In genomic region chr6:11575408-11576033, GRCh38 we compare ENCODE assay signal across 8 cellular contexts. TPM values are rescaled to one million over a fixed set of nuclear protein-coding genes. Genes with fewer than 3 reads are reported as not detected.
DNase-seq lines count a peak whose midpoint lies in the region; ATAC-seq, FAIRE-seq and TF ChIP-seq lines count a peak whose summit lies in the region.

No MANE protein-coding gene starts in this region.

- peak; percentile 92 for ATAC-seq in GM21381 (IDR thresholded peaks at IDR 0.05; ENCODE audit: unreplicated experiment)

- H3K4me1 ChIP-seq in OCI-LY3 (ENCODE audit: low read length) (peaks cover 6% of the 10 kb centered on the region), neutrophil (ENCODE audit: control insufficient read depth in 1 of 2, insufficient read depth in 1 of 2, low read depth in 1 of 2, low read length in 1 of 2) (peaks cover 23 to 26% of the 10 kb centered on the region in 2 experiments)

- H3K4me1 Mint-ChIP-seq in activated T-cell treated with anti-CD3 and anti-CD28 coated beads, Interleukin-2, amount 50 U/mL, for 24 hours (ENCODE audit: low read depth) = no peaks in the 10 kb centered on the region

- no peaks in the 10 kb centered on the region for H3K9me3 Mint-ChIP-seq in activated T-cell treated with anti-CD3 and anti-CD28 coated beads, Interleukin-2, amount 50 U/mL, for 24 hours

- H3K27me3 Mint-ChIP-seq in activated T-cell treated with anti-CD3 and anti-CD28 coated beads, Interleukin-2, amount 50 U/mL, for 24 hours = no peaks in the 10 kb centered on the region

- no peak overlapping the region for H3K27ac Mint-ChIP-seq in activated T-cell treated with anti-CD3 and anti-CD28 coated beads, Interleukin-2, amount 50 U/mL, for 24 hours

- TF ChIP-seq CTCF in HL-60 (IDR thresholded peaks at IDR 0.05; ENCODE audit: insufficient read depth, low read length) (peak; percentile 99), OCI-LY3 (IDR thresholded peaks at IDR 0.05; ENCODE audit: low read depth, low read length) (peak; percentile 82), fibroblast of the aortic adventitia (IDR thresholded peaks at IDR 0.05; ENCODE audit: insufficient read depth, low read length) (peak; percentile 96), neutrophil (IDR thresholded peaks at IDR 0.05) (peak; percentile 95)

- no peaks in the 10 kb centered on the region for H3K36me3 Mint-ChIP-seq in activated T-cell treated with anti-CD3 and anti-CD28 coated beads, Interleukin-2, amount 50 U/mL, for 24 hours (ENCODE audit: low read depth)

- H3K36me3 ChIP-seq in OCI-LY3 (replicated peaks; ENCODE audit: low read depth, low read length) (peaks cover 12% of the 10 kb centered on the region), neutrophil (peaks cover 33% of the 10 kb centered on the region)

- H3K4me3 Mint-ChIP-seq in activated T-cell treated with anti-CD3 and anti-CD28 coated beads, Interleukin-2, amount 50 U/mL, for 24 hours = no peak overlapping the region

- H4K20me1 ChIP-seq in OCI-LY3 (ENCODE audit: insufficient read depth, low read length) = no peaks in the 10 kb centered on the region

- 0 out of 2 replicates have a peak overlapping the region, but pooled peaks have one; percentile 12 for H3K9ac ChIP-seq in OCI-LY3 (ENCODE audit: low read length)

- DNase-seq in EH (ENCODE audit: low read depth) = peak; percentile 78
- peak; percentile 82 to 99 for DNase-seq in HL-60 (ENCODE audit: low read depth in 1 of 2, low spot score in 1 of 2)
- peak; percentile 41 for DNase-seq in activated T-cell treated with anti-CD3 and anti-CD28 coated beads, Interleukin-2, amount 50 U/mL, for 24 hours
- peak; percentile 81 for DNase-seq in fibroblast of the aortic adventitia (ENCODE audit: low read depth)
- peak; percentile 62 for DNase-seq in urothelium cell line (ENCODE audit: low spot score)

- no peaks in the 10 kb centered on the region for H3K27me3 ChIP-seq in HL-60 (ENCODE audit: insufficient read depth, poor library complexity, severe bottlenecking)
- no peaks in the 10 kb centered on the region for H3K27me3 ChIP-seq in OCI-LY3 (ENCODE audit: low read depth, low read length)
- H3K27me3 ChIP-seq in neutrophil = no peaks in the 10 kb centered on the region

- H3K4me3 ChIP-seq in HL-60 (replicated peaks; ENCODE audit: insufficient read depth, low read length) (no peak overlapping the region), OCI-LY3 (ENCODE audit: low read length) (peak overlapping the region; percentile 52), fibroblast of the aortic adventitia (ENCODE audit: low read depth, low read length) (no peak overlapping the region), neutrophil (ENCODE audit: low read depth in 1 of 2, low read length in 1 of 2) (peak overlapping the region; percentile 26 to 28)

- H3K27ac ChIP-seq in HL-60 (replicated peaks) (no peak overlapping the region), OCI-LY3 (ENCODE audit: low read length) (no peak overlapping the region), neutrophil (peak overlapping the region; percentile 59)

- no peak for FAIRE-seq in urothelium cell line (lab: Jason Lieb, UNC)

- H3K9me3 ChIP-seq in OCI-LY3 (ENCODE audit: insufficient read depth, low read length) (no peaks in the 10 kb centered on the region), neutrophil (no peaks in the 10 kb centered on the region)

- H3K4me2 ChIP-seq in OCI-LY3 (ENCODE audit: low read length) = peak overlapping the region; percentile 66

- H3K79me2 ChIP-seq in OCI-LY3 (ENCODE audit: low read length) = no peaks in the 10 kb centered on the region

- H2AFZ ChIP-seq in OCI-LY3 (ENCODE audit: low read depth, low read length) = no peak overlapping the region

RNA-seq across cellular contexts. Expression of gene TMEM170B, which starts 38.0 kb away (rescaled TPM):
- 1.4 and 2.5 TPM in 2 replicates for total RNA-seq in fibroblast of the aortic adventitia (ENCODE audit: low replicate concordance)

Comparison
In these comparisons a context has a peak if more than half of its experiments do, and no peak if none do; other contexts are left out.
1. H3K4me3 ChIP-seq: peak in OCI-LY3 (single experiment) and neutrophil (2 of 2); none in HL-60 (single experiment) and fibroblast of the aortic adventitia (single experiment).
2. Peak in every context shown above with its lines, with median percentiles within 50 percentile points of each other: DNase-seq and CTCF ChIP-seq.